Comparison of ENCODE assay signal across 9 cellular contexts in genomic region chr9:37792122-37792521, GRCh38.
"Had no signal": no experiment of that assay in that cellular context is flagged by ENCODE, and none has a peak within 500 bp of the region (broad histone marks: within the 10 kb centered on the region; RNA-seq: fewer than 3 reads in every experiment).

No MANE protein-coding gene starts in this region.

- DNase-seq: GM23248, GOT3, H7, H9, HCEC 1CT, HFFc6 had no signal

- H3K4me2 ChIP-seq: GM23338 had no signal

- H2AFZ ChIP-seq: GM23248, GM23338 had no signal

- ATAC-seq: GM23338, HCT116 had no signal

- H3K27ac ChIP-seq: GM23248 had no signal

- H3K4me1 ChIP-seq: HAP-1 had no signal

- H3K36me3 ChIP-seq: HAP-1 had no signal

- H3K4me3 ChIP-seq: GM23248, GM23338, HAP-1 had no signal

- H3K9ac ChIP-seq: GM23248 had no signal

- H3K9me3 ChIP-seq: HAP-1 had no signal
